21 cellular contexts compared by ENCODE assay signal in genomic region chr4:53614616-53615015, GRCh38. TPM values are rescaled to one million over a fixed set of nuclear protein-coding genes. Genes with fewer than 3 reads are reported as not detected.
DNase-seq lines count a peak whose midpoint lies in the region; ATAC-seq, FAIRE-seq and TF ChIP-seq lines count a peak whose summit lies in the region.
"Had no signal": no experiment of that assay in that cellular context is flagged by ENCODE, and none has a peak within 500 bp of the region (broad histone marks: within the 10 kb centered on the region; RNA-seq: fewer than 3 reads in every experiment).

No MANE protein-coding gene starts in this region.

- H3K27ac Mint-ChIP-seq in endodermal cell (no peak overlapping the region), neural crest cell (ENCODE audit: unreplicated experiment) (no peak overlapping the region)
- H3K27ac Mint-ChIP-seq: activated naive CD4-positive, alpha-beta T cell treated with anti-CD3 and anti-CD28 coated beads, Interleukin-2, amount 50 U/mL, for 72 hours had no signal

- TF ChIP-seq POLR2A in H54 (IDR thresholded peaks at IDR 0.05; ENCODE audit: low read depth, low read length), result no peak

- H3F3A ChIP-seq in DOHH2 (ENCODE audit: control insufficient read depth, insufficient read depth), result no peaks in the 10 kb centered on the region

- FAIRE-seq in H54 (lab: Jason Lieb, UNC), result no peak

- H3K79me2 ChIP-seq in DOHH2 (ENCODE audit: control insufficient read depth, low read length), result no peaks in the 10 kb centered on the region

- no peak overlapping the region for H3K4me3 Mint-ChIP-seq in endodermal cell
- no peak overlapping the region for H3K4me3 Mint-ChIP-seq in neural crest cell
- H3K4me3 Mint-ChIP-seq: naive thymus-derived CD8-positive, alpha-beta T cell had no signal

- H3K4me1 Mint-ChIP-seq in endodermal cell (no peaks in the 10 kb centered on the region), neural crest cell (no peaks in the 10 kb centered on the region)
- H3K4me1 Mint-ChIP-seq: naive thymus-derived CD8-positive, alpha-beta T cell had no signal

- no peaks in the 10 kb centered on the region for H3K36me3 Mint-ChIP-seq in endodermal cell (ENCODE audit: low read depth)
- H3K36me3 Mint-ChIP-seq in neural crest cell (ENCODE audit: low read depth), result no peaks in the 10 kb centered on the region
- H3K36me3 Mint-ChIP-seq: activated naive CD4-positive, alpha-beta T cell treated with anti-CD3 and anti-CD28 coated beads, Interleukin-2, amount 50 U/mL, for 72 hours; naive thymus-derived CD8-positive, alpha-beta T cell had no signal

- no peaks in the 10 kb centered on the region for H4K20me1 ChIP-seq in DOHH2 (ENCODE audit: control insufficient read depth, insufficient read depth, low read depth, low read length)
- H4K20me1 ChIP-seq: BLaER1 treated with 17β-estradiol and CSF1 and Interleukin-3, amounts not matched to agents 10 nM and 100 nM had no signal

- H3K27ac ChIP-seq in DOHH2 (ENCODE audit: low read depth, low read length) (no peak overlapping the region), endodermal cell (ENCODE audit: low read depth, low read length) (no peak overlapping the region)
- H3K27ac ChIP-seq: BLaER1 treated with 17β-estradiol and CSF1 and Interleukin-3, amounts not matched to agents 10 nM and 100 nM; epithelial cell of prostate; lower lobe of right lung; thyroid gland had no signal

- peaks cover 4% of the 10 kb centered on the region for H3K9me3 Mint-ChIP-seq in endodermal cell
- H3K9me3 Mint-ChIP-seq in neural crest cell, result no peaks in the 10 kb centered on the region
- H3K9me3 Mint-ChIP-seq: activated naive CD4-positive, alpha-beta T cell treated with anti-CD3 and anti-CD28 coated beads, Interleukin-2, amount 50 U/mL, for 72 hours had no signal

- no peak overlapping the region for H3K4me2 ChIP-seq in DOHH2 (ENCODE audit: low read length)
- H3K4me2 ChIP-seq: BLaER1 treated with 17β-estradiol and CSF1 and Interleukin-3, amounts not matched to agents 10 nM and 100 nM had no signal

- H3K27me3 ChIP-seq in DOHH2 (ENCODE audit: control insufficient read depth, low read length) (no peaks in the 10 kb centered on the region), endodermal cell (ENCODE audit: control insufficient read depth, insufficient read depth, low read length, poor library complexity, severe bottlenecking) (no peaks in the 10 kb centered on the region)
- H3K27me3 ChIP-seq: BLaER1 treated with 17β-estradiol and CSF1 and Interleukin-3, amounts not matched to agents 10 nM and 100 nM; thyroid gland had no signal

- H3K27me3 Mint-ChIP-seq in endodermal cell (ENCODE audit: insufficient read depth) (no peaks in the 10 kb centered on the region), neural crest cell (ENCODE audit: low read depth) (no peaks in the 10 kb centered on the region)

- H3K9me3 ChIP-seq in DOHH2 (ENCODE audit: control insufficient read depth, insufficient read depth, low read length) (no peaks in the 10 kb centered on the region), endodermal cell (ENCODE audit: control insufficient read depth, low read length) (no peaks in the 10 kb centered on the region)
- H3K9me3 ChIP-seq: lower lobe of right lung had no signal

- no peaks in the 10 kb centered on the region for H3K4me1 ChIP-seq in DOHH2 (ENCODE audit: control insufficient read depth, low read length)
- H3K4me1 ChIP-seq in endodermal cell (ENCODE audit: control insufficient read depth, insufficient read depth, low read length), result no peaks in the 10 kb centered on the region
- H3K4me1 ChIP-seq: BLaER1 treated with 17β-estradiol and CSF1 and Interleukin-3, amounts not matched to agents 10 nM and 100 nM; lower lobe of right lung had no signal

- peak; percentile 13 for TF ChIP-seq CTCF in DOHH2 (IDR thresholded peaks at IDR 0.05; ENCODE audit: low read depth, low read length, poor library complexity, severe bottlenecking)
- peak; percentile 79 for TF ChIP-seq CTCF in endodermal cell (conservative IDR thresholded peaks at IDR 0.05)
- peak; percentile 29 for TF ChIP-seq CTCF in neural crest cell (conservative IDR thresholded peaks at IDR 0.05)

- ATAC-seq in HG02759 (IDR thresholded peaks at IDR 0.05; ENCODE audit: unreplicated experiment), result no peak
- ATAC-seq: activated naive CD4-positive, alpha-beta T cell treated with anti-CD3 and anti-CD28 coated beads, Interleukin-2, amount 50 U/mL, for 72 hours; lower lobe of right lung; naive thymus-derived CD8-positive, alpha-beta T cell had no signal

- H3K9ac ChIP-seq in endodermal cell (ENCODE audit: extremely low read depth, low read length, poor library complexity, severe bottlenecking), result no peak overlapping the region
- H3K9ac ChIP-seq: BLaER1 treated with 17β-estradiol and CSF1 and Interleukin-3, amounts not matched to agents 10 nM and 100 nM had no signal

- H3K4me3 ChIP-seq in DOHH2 (ENCODE audit: low read length) (no peak overlapping the region), endodermal cell (ENCODE audit: low read length) (no peak overlapping the region)
- H3K4me3 ChIP-seq: BLaER1 treated with 17β-estradiol and CSF1 and Interleukin-3, amounts not matched to agents 10 nM and 100 nM; lower lobe of right lung; thyroid gland had no signal

- WGBS in endodermal cell (ENCODE audit: insufficient coverage in 1 of 2, insufficient read length in 1 of 2), 2 experiments, result 85 to 86% methylated on average over 2 to 4 of the region's 4 CpGs

- H3K36me3 ChIP-seq in DOHH2 (ENCODE audit: control insufficient read depth, low read length), result no peaks in the 10 kb centered on the region
- no peaks in the 10 kb centered on the region for H3K36me3 ChIP-seq in endodermal cell (ENCODE audit: control insufficient read depth, insufficient read depth, low read length)
- H3K36me3 ChIP-seq: BLaER1 treated with 17β-estradiol and CSF1 and Interleukin-3, amounts not matched to agents 10 nM and 100 nM; lower lobe of right lung; thyroid gland had no signal

- H3K9me2 ChIP-seq in DOHH2 (replicated peaks; ENCODE audit: control insufficient read depth, low read length), result no peaks in the 10 kb centered on the region

- DNase-seq in NCI-H146 treated with DMSO at 0.1 percent for 48 hours (lab: John Stamatoyannopoulos, UW; ENCODE audit: unreplicated experiment) (peak; percentile 31), endodermal cell (peak; percentile 74), neural crest cell (ENCODE audit: low read depth, low spot score) (no peak), GM03348 (ENCODE audit: low spot score) (no peak), H54 (ENCODE audit: insufficient read length, low spot score) (no peak)
- no peak for DNase-seq in stimulated activated CD4-positive, alpha-beta T cell treated with anti-CD3 and anti-CD28 coated beads, Interleukin-4, amount 100 ng/mL, for 1 hour
- DNase-seq: activated CD4-positive, CD25-positive, alpha-beta regulatory T cell treated with anti-CD3 and anti-CD28 coated beads, Interleukin-2, amount 50 U/mL, for 72 hours; activated CD8-positive, alpha-beta memory T cell treated with anti-CD3 and anti-CD28 coated beads, Interleukin-2, amount 50 U/mL, for 48 hours; EL; lower lobe of right lung; naive thymus-derived CD8-positive, alpha-beta T cell; NCI-H1092 treated with DMSO at 0.1 percent for 48 hours; stimulated activated CD4-positive, alpha-beta T cell treated with anti-CD3 and anti-CD28 coated beads, Interleukin-2, amount 100 ng/mL, for 24 hours; stimulated activated CD8-positive, alpha-beta memory T cell treated with anti-CD3 and anti-CD28 coated beads, Interleukin-4, amount 100 ng/mL, for 48 hours; SW 1271; thyroid gland had no signal

RNA-seq across cellular contexts. Expression of gene LNX1, which starts 23.3 kb away (rescaled TPM):
- 1 to 10 TPM; 4.4 to 5.4 TPM for total RNA-seq in endodermal cell
- polyA plus RNA-seq in endodermal cell (2013, experiment 1 of 2), result 1.4 TPM
- polyA plus RNA-seq in endodermal cell (2013, experiment 2 of 2), result 0.99 TPM
- not detected in 2 replicates for total RNA-seq in neural crest cell
- total RNA-seq: activated naive CD4-positive, alpha-beta T cell treated with anti-CD3 and anti-CD28 coated beads, Interleukin-2, amount 50 U/mL, for 72 hours; naive thymus-derived CD8-positive, alpha-beta T cell had no signal

Comparison
In these comparisons a context has a peak if more than half of its experiments do, and no peak if none do; other contexts are left out.
1. CTCF ChIP-seq: peak in every context shown above with its lines; median percentile 79 in endodermal cell; 29 in neural crest cell; 13 in DOHH2.
2. DNase-seq: peak in NCI-H146 treated with DMSO at 0.1 percent for 48 hours (single experiment) and endodermal cell (single experiment); none in neural crest cell (single experiment), GM03348 (single experiment), H54 (single experiment) and stimulated activated CD4-positive, alpha-beta T cell treated with anti-CD3 and anti-CD28 coated beads, Interleukin-4, amount 100 ng/mL, for 1 hour (single experiment).